In the genomic region with DNA sequence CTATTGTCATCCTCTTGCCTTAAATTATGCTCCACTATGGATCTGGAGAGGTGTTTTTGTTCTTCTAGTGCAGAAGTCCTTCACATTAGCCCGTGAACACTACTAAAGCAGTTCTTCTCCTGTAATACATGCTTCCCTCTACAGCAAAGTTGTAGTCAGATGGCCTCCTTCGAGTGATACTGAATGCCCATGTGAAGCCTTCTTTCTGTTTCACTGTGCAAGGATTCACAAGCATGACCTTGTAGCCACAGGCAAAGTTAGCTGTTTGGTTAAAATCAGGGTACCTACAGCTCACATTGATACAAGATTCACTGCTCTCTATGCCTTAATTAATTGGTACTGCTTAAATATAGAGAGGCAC, we compare ENCODE assay signal across 12 cellular contexts. TPM values are rescaled to one million over a fixed set of nuclear protein-coding genes. Genes with fewer than 3 reads are reported as not detected.
A peak's percentile ranks its signal among the peaks of the same experiment; 100 is the strongest.
DNase-seq lines count a peak whose midpoint lies in the region; ATAC-seq, FAIRE-seq and TF ChIP-seq lines count a peak whose summit lies in the region.
"Had no signal": no experiment of that assay in that cellular context is flagged by ENCODE, and none has a peak within 500 bp of the region (broad histone marks: within the 10 kb centered on the region; RNA-seq: fewer than 3 reads in every experiment).

No MANE protein-coding gene starts in this region.

- peaks cover 22 to 60% (median 45%) of the 10 kb centered on the region in 3 donors for H3K4me1 ChIP-seq in pancreas

- H3K27ac ChIP-seq in pancreas: peak overlapping the region in 3 of 4 donors; percentile 3 to 62 (median 40)
- H3K27ac ChIP-seq: right atrium auricular region had no signal

- no peaks in the 10 kb centered on the region for H3K9me3 ChIP-seq in pancreas
- H3K9me3 ChIP-seq: right atrium auricular region had no signal

- intact Hi-C loops in pancreas (cut with DNase I): no loop called here

- no peak for TF ChIP-seq CTCF in pancreas (IDR thresholded peaks at IDR 0.05)

- peak; percentile 72 for ATAC-seq in GM18873 (IDR thresholded peaks at IDR 0.05; ENCODE audit: low FRiP score, unreplicated experiment)
- ATAC-seq in GM21619 (IDR thresholded peaks at IDR 0.05; ENCODE audit: unreplicated experiment): peak; percentile 66
- ATAC-seq in HG03378 (IDR thresholded peaks at IDR 0.05; ENCODE audit: unreplicated experiment): peak; percentile 67
- ATAC-seq in pancreas: peak in 2 of 4 donors; percentile 14 to 25

- H3K36me3 ChIP-seq in pancreas: no peaks in the 10 kb centered on the region
- H3K36me3 ChIP-seq: right atrium auricular region had no signal

- WGBS in pancreas, 2 donors: 30 to 41% methylated on average over 2 of the region's 2 CpGs

- no peaks in the 10 kb centered on the region for H3K27me3 ChIP-seq in pancreas
- H3K27me3 ChIP-seq: right atrium auricular region had no signal

- FAIRE-seq in pancreas (lab: Jason Lieb, UNC): no peak
- FAIRE-seq: TTC549 had no signal

- H3K4me3 ChIP-seq in pancreas: no peak overlapping the region
- H3K4me3 ChIP-seq: right atrium auricular region had no signal

- DNase-seq in pancreas: no peak
- no peak for DNase-seq in NCI-H2171 treated with DMSO at 0.1 percent for 48 hours (lab: John Stamatoyannopoulos, UW)
- DNase-seq in D341Med (ENCODE audit: low spot score): no peak
- DNase-seq in MV-4-11 (lab: John Stamatoyannopoulos, UW): no peak
- DNase-seq: GF-D8; NCI-H526 treated with DMSO at 0.1 percent for 48 hours; stimulated activated CD8-positive, alpha-beta memory T cell treated with anti-CD3 and anti-CD28 coated beads, Interleukin-4, amount 100 ng/mL, for 48 hours had no signal

RNA-seq across cellular contexts. Expression of gene ARHGAP18, which starts 47.6 kb away (rescaled TPM):
- total RNA-seq in pancreas: 10 to 100 TPM; 22.9 to 41.0 (median 29.6) TPM
- polyA plus RNA-seq in pancreas: 10 to 100 TPM in 1 of 2 donors, 1 to 10 TPM in 1; 8.2 to 11.6 TPM
